ENCODE assay signal across 17 cellular contexts in the genomic region with DNA sequence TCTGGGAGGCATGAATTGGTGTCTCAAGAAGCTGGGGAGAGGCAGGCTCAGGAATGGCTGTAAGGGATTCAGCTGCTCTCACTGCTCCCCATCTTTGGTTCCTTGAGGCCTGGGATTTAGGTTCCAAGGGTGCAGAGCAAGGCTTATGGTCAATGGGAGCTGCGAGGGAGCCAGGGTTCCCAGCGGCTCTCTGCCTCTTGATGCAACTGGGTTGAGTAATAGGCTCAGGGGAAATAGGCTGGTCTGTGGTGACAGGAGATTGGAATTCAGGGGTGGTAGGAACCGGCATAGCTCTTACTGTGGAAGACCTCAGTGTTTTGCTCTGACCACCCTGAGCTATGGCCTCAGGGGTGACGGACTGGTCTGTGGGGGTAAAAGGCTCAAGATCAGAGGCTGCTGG. TPM values are rescaled to one million over a fixed set of nuclear protein-coding genes. Genes with fewer than 3 reads are reported as not detected.
DNase-seq lines count a peak whose midpoint lies in the region; TF ChIP-seq lines count a peak whose summit lies in the region.
"Had no signal": no experiment of that assay in that cellular context is flagged by ENCODE, and none has a peak within 500 bp of the region (broad histone marks: within the 10 kb centered on the region; RNA-seq: fewer than 3 reads in every experiment).

No MANE protein-coding gene starts in this region.

- peak overlapping the region in 1 of 2 donors; percentile 52 for H3K4me3 Mint-ChIP-seq in CD14-positive monocyte
- H3K4me3 Mint-ChIP-seq in dendritic cell treated with granulocyte-macrophage colony-stimulating factor and Interleukin-4, amounts not matched to agents 40 ng/mL and 50 ng/mL, for 4 days: no peak overlapping the region
- H3K4me3 Mint-ChIP-seq: CD4-positive, alpha-beta memory T cell had no signal

- peaks cover 47 to 52% of the 10 kb centered on the region in 2 donors for H3K36me3 Mint-ChIP-seq in CD14-positive monocyte
- peaks cover 61% of the 10 kb centered on the region for H3K36me3 Mint-ChIP-seq in dendritic cell treated with granulocyte-macrophage colony-stimulating factor and Interleukin-4, amounts not matched to agents 40 ng/mL and 50 ng/mL, for 4 days (ENCODE audit: low read depth)

- H3K27me3 Mint-ChIP-seq in CD14-positive monocyte (ENCODE audit: low read depth in 3 of 3): peaks cover 0 to 5% (median 1%) of the 10 kb centered on the region in 3 donors
- no peaks in the 10 kb centered on the region for H3K27me3 Mint-ChIP-seq in dendritic cell treated with granulocyte-macrophage colony-stimulating factor and Interleukin-4, amounts not matched to agents 40 ng/mL and 50 ng/mL, for 4 days
- H3K27me3 Mint-ChIP-seq: CD4-positive, alpha-beta memory T cell had no signal

- H3K4me1 Mint-ChIP-seq in CD14-positive monocyte: peaks cover 25% of the 10 kb centered on the region
- peaks cover 33% of the 10 kb centered on the region for H3K4me1 Mint-ChIP-seq in dendritic cell treated with granulocyte-macrophage colony-stimulating factor and Interleukin-4, amounts not matched to agents 40 ng/mL and 50 ng/mL, for 4 days (ENCODE audit: low read depth)

- TF ChIP-seq CTCF in CD14-positive monocyte (IDR thresholded peaks at IDR 0.05): no peak

- H3K9me3 Mint-ChIP-seq in CD14-positive monocyte: no peaks in the 10 kb centered on the region
- no peaks in the 10 kb centered on the region for H3K9me3 Mint-ChIP-seq in dendritic cell treated with granulocyte-macrophage colony-stimulating factor and Interleukin-4, amounts not matched to agents 40 ng/mL and 50 ng/mL, for 4 days
- H3K9me3 Mint-ChIP-seq: CD4-positive, alpha-beta memory T cell had no signal

- intact Hi-C loops in CD14-positive monocyte (cut with micrococcal nuclease) (no loop called here), posterior vena cava (cut with DNase I) (no loop called here)
- intact Hi-C loops in dendritic cell treated with granulocyte-macrophage colony-stimulating factor and Interleukin-4, amounts not matched to agents 40 ng/mL and 50 ng/mL, for 4 days (cut with micrococcal nuclease): no loop called here

- DNase-seq in CD14-positive monocyte (ENCODE audit: low spot score): no peak
- DNase-seq in MV-4-11 (lab: John Stamatoyannopoulos, UW): peak; percentile 12
- peak; percentile 42 for DNase-seq in posterior vena cava (ENCODE audit: low spot score)
- no peak for DNase-seq in NCI-H1930 (lab: John Stamatoyannopoulos, UW)
- DNase-seq in DMS79 (lab: John Stamatoyannopoulos, UW): no peak
- DNase-seq in UCSD-AML1 (lab: John Stamatoyannopoulos, UW; ENCODE audit: unreplicated experiment): no peak
- DNase-seq: Calu3; CD4-positive, alpha-beta memory T cell; DMS53; H7; NCI-H1105 treated with DMSO at 0.1 percent for 48 hours; NCI-H1694 treated with DMSO at 0.1 percent for 48 hours; NCI-H2171 treated with DMSO at 0.1 percent for 48 hours; NCI-H446 treated with DMSO at 0.1 percent for 48 hours; NK-92 treated with Interleukin-12 subunit alpha and Interleukin-12 subunit beta, amount 100 ng/mL, for 24 hours; OCI-M1 had no signal

- peak overlapping the region in 5 of 7 donors; percentile 2 to 42 (median 26) for H3K27ac Mint-ChIP-seq in CD14-positive monocyte
- H3K27ac Mint-ChIP-seq in dendritic cell treated with granulocyte-macrophage colony-stimulating factor and Interleukin-4, amounts not matched to agents 40 ng/mL and 50 ng/mL, for 4 days: peak overlapping the region; percentile 44

RNA-seq across cellular contexts. Expression of a gene that starts 13.0 kb away (rescaled TPM):
- 10 to 100 TPM; 25.9 to 35.0 TPM for polyA plus RNA-seq in CD14-positive monocyte
- 10 to 100 TPM; 14.6 to 15.5 TPM for total RNA-seq in posterior vena cava

RNA-seq across cellular contexts. Expression of a gene that starts 13.3 kb away (rescaled TPM):
- polyA plus RNA-seq in CD14-positive monocyte: under 1 TPM; 0.27 to 0.34 TPM
- total RNA-seq in posterior vena cava: 10 to 100 TPM; 24.4 to 25.0 TPM

RNA-seq across cellular contexts. Expression of a gene that starts 16.3 kb away (rescaled TPM):
- 10 to 100 TPM; 48.4 to 57.0 TPM for polyA plus RNA-seq in CD14-positive monocyte
- 100 to 1,000 TPM; 342 to 378 TPM for total RNA-seq in posterior vena cava

RNA-seq across cellular contexts. Expression of a gene that starts 17.4 kb away (rescaled TPM):
- 10 to 100 TPM; 58.5 to 78.9 TPM for polyA plus RNA-seq in CD14-positive monocyte
- 100 to 1,000 TPM in 1 of 2 donors, 10 to 100 TPM in 1; 70.0 to 111 TPM for total RNA-seq in posterior vena cava

RNA-seq across cellular contexts. Expression of a gene that starts 31.0 kb away (rescaled TPM):
- polyA plus RNA-seq in CD14-positive monocyte: 10 to 100 TPM; 16.4 to 19.0 TPM
- 10 to 100 TPM; 17.6 to 22.5 TPM for total RNA-seq in posterior vena cava

Comparison
In these comparisons a context has a peak if more than half of its experiments do, and no peak if none do; other contexts are left out.
1. DNase-seq: peak in MV-4-11 (single experiment) and posterior vena cava (single experiment); none in CD14-positive monocyte (single experiment), NCI-H1930 (0 of 2), DMS79 (single experiment) and UCSD-AML1 (single experiment).